ENCODE assay signal across 9 cellular contexts in the genomic region with DNA sequence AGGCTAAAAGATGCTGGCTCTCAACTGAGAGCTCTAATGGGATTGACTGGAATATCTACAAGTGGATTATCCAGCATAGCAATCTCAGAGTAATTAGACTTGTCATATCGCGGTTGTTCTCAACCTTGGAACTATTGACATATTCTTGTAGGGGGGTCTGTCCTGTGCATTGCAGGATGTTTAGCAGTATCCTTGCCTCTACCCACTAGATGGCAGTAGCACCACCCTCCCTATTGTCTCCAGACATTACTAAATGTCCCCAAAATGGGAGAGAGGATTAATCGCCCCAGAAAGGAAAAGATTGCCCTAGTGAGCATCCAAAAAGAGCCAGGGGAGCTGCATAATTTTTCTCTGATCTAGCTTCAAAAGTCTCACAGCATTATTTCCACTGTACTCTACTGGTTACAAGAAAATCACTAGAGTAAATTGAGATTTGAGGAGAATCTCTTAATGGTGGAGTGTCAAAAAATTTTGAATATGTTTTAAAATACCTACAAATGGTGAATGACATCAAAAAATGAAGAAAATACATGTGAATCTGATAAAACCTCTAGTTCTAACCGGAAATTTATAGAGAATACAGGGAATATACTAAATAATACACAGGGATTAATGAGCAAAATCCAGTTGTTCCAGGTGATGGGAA.
DNase-seq lines count a peak whose midpoint lies in the region; ATAC-seq and TF ChIP-seq lines count a peak whose summit lies in the region.
"Had no signal": no experiment of that assay in that cellular context is flagged by ENCODE, and none has a peak within 500 bp of the region (broad histone marks: within the 10 kb centered on the region; RNA-seq: fewer than 3 reads in every experiment).

No MANE protein-coding gene starts in this region.

- H3K9ac ChIP-seq in OCI-LY3 (ENCODE audit: low read length) = no peak overlapping the region
- H3K9ac ChIP-seq: BLaER1 had no signal

- H3K4me3 ChIP-seq in OCI-LY3 (ENCODE audit: low read length) = no peak overlapping the region
- no peak overlapping the region for H3K4me3 ChIP-seq in epithelial cell of esophagus (ENCODE audit: low read length)
- no peak overlapping the region for H3K4me3 ChIP-seq in retinal pigment epithelial cell (ENCODE audit: low read length)
- H3K4me3 ChIP-seq: BLaER1 had no signal

- H3K9me3 ChIP-seq in OCI-LY3 (ENCODE audit: insufficient read depth, low read length) = no peaks in the 10 kb centered on the region
- H3K9me3 ChIP-seq: BLaER1 had no signal

- H4K20me1 ChIP-seq in OCI-LY3 (ENCODE audit: insufficient read depth, low read length) = no peaks in the 10 kb centered on the region
- H4K20me1 ChIP-seq: BLaER1 had no signal

- DNase-seq in DMS53 (lab: John Stamatoyannopoulos, UW) (peak; percentile 61), DMS53 treated with DMSO at 0.1 percent for 48 hours (lab: John Stamatoyannopoulos, UW; ENCODE audit: unreplicated experiment) (no peak), epithelial cell of esophagus (ENCODE audit: low read depth) (peak; percentile 55), retinal pigment epithelial cell (ENCODE audit: low read depth) (no peak), sciatic nerve (ENCODE audit: low spot score) (no peak)

- H3K27me3 ChIP-seq in OCI-LY3 (ENCODE audit: low read depth, low read length) = no peaks in the 10 kb centered on the region
- H3K27me3 ChIP-seq: BLaER1 had no signal

- no peaks in the 10 kb centered on the region for H3K79me2 ChIP-seq in OCI-LY3 (ENCODE audit: low read length)

- H3K4me2 ChIP-seq in OCI-LY3 (ENCODE audit: low read length) = 0 out of 2 replicates have a peak overlapping the region, but pooled peaks have one; percentile 16
- H3K4me2 ChIP-seq: BLaER1 had no signal

- H3K4me1 ChIP-seq in OCI-LY3 (ENCODE audit: low read length) = peaks cover 9% of the 10 kb centered on the region
- H3K4me1 ChIP-seq: BLaER1 had no signal

- H3K36me3 ChIP-seq in OCI-LY3 (replicated peaks; ENCODE audit: low read depth, low read length) = no peaks in the 10 kb centered on the region
- H3K36me3 ChIP-seq: BLaER1 had no signal

- no peak overlapping the region for H3K27ac ChIP-seq in OCI-LY3 (ENCODE audit: low read length)
- H3K27ac ChIP-seq: BLaER1 had no signal

- ATAC-seq in GM19438 (IDR thresholded peaks at IDR 0.05; ENCODE audit: low read depth, unreplicated experiment) (peak; percentile 86), HG03196 (IDR thresholded peaks at IDR 0.05; ENCODE audit: unreplicated experiment) (peak; percentile 85), sciatic nerve (no peak)

- peak overlapping the region; percentile 84 for H2AFZ ChIP-seq in OCI-LY3 (ENCODE audit: low read depth, low read length)

- intact Hi-C loops in sciatic nerve (cut with DNase I) = no loop called here

- TF ChIP-seq CTCF in OCI-LY3 (IDR thresholded peaks at IDR 0.05; ENCODE audit: low read depth, low read length) = peak; percentile 80
- TF ChIP-seq CTCF in epithelial cell of esophagus (IDR thresholded peaks at IDR 0.05; ENCODE audit: insufficient read depth, low read depth, low read length, missing control alignments) = peak; percentile 84
- TF ChIP-seq CTCF in retinal pigment epithelial cell (conservative IDR thresholded peaks at IDR 0.05; ENCODE audit: low read depth, low read length) = peak; percentile 89

Comparison
In these comparisons a context has a peak if more than half of its experiments do, and no peak if none do; other contexts are left out.
1. DNase-seq: peak in DMS53 (single experiment) and epithelial cell of esophagus (single experiment); none in DMS53 treated with DMSO at 0.1 percent for 48 hours (single experiment), retinal pigment epithelial cell (single experiment) and sciatic nerve (single experiment).
2. Peak in every context shown above with its lines, with median percentiles within 50 percentile points of each other: CTCF ChIP-seq.